In genomic region chr1:4380564-4381168, GRCh38 we compare ENCODE assay signal across 1 cellular context.
TF ChIP-seq lines count a peak whose summit lies in the region.

No MANE protein-coding gene starts in this region.

TF ChIP-seq in HEK293, 187 proteins besides CTCF, POLR2A, EP300 and RAD21 (continued from another document):
- peak; percentile 75 for TF ChIP-seq ATF2 (tag by site-specific recombination; IDR thresholded peaks at IDR 0.05; ENCODE audit: low read depth)
